ENCODE assay signal across 16 cellular contexts in genomic region chr18:9428301-9428706, GRCh38. TPM values are rescaled to one million over a fixed set of nuclear protein-coding genes. Genes with fewer than 3 reads are reported as not detected.
A peak's percentile ranks its signal among the peaks of the same experiment; 100 is the strongest.
DNase-seq lines count a peak whose midpoint lies in the region; ATAC-seq lines count a peak whose summit lies in the region.
"Had no signal": no experiment of that assay in that cellular context is flagged by ENCODE, and none has a peak within 500 bp of the region (broad histone marks: within the 10 kb centered on the region; RNA-seq: fewer than 3 reads in every experiment).

No MANE protein-coding gene starts in this region.

- no peaks in the 10 kb centered on the region for H3K36me3 ChIP-seq in MG63
- H3K36me3 ChIP-seq: tibial artery had no signal

- H3K4me3 ChIP-seq in skin epidermis (no peak overlapping the region), MG63 (no peak overlapping the region)
- H3K4me3 ChIP-seq: A549, tibial artery had no signal

- H3K36me3 Mint-ChIP-seq in activated T-cell treated with anti-CD3 and anti-CD28 coated beads, Interleukin-2, amount 50 U/mL, for 72 hours (ENCODE audit: insufficient read depth in 2 of 2) = no peaks in the 10 kb centered on the region
- H3K36me3 Mint-ChIP-seq: CD4-positive, CD25-positive, alpha-beta regulatory T cell had no signal

- no peak for ATAC-seq in activated T-cell treated with anti-CD3 and anti-CD28 coated beads, Interleukin-2, amount 50 U/mL, for 72 hours (replicated peaks in 1 of 2)
- ATAC-seq: A549; naive thymus-derived CD8-positive, alpha-beta T cell had no signal

- H3K27ac ChIP-seq in cingulate gyrus (ENCODE audit: low read depth, low read length) (peak overlapping the region; percentile 39), skin epidermis (peak overlapping the region in 19 of 21 experiments; percentile 1 to 87 (median 72))
- H3K27ac ChIP-seq: A549, tibial artery had no signal

- no peak overlapping the region for H3K4me3 Mint-ChIP-seq in activated T-cell treated with anti-CD3 and anti-CD28 coated beads, Interleukin-2, amount 50 U/mL, for 72 hours
- H3K4me3 Mint-ChIP-seq: CD4-positive, CD25-positive, alpha-beta regulatory T cell; naive thymus-derived CD8-positive, alpha-beta T cell had no signal

- H3K9me3 ChIP-seq in MG63 = no peaks in the 10 kb centered on the region
- H3K9me3 ChIP-seq: A549, tibial artery had no signal

- H3K27me3 Mint-ChIP-seq in activated T-cell treated with anti-CD3 and anti-CD28 coated beads, Interleukin-2, amount 50 U/mL, for 72 hours (ENCODE audit: low read depth) = peaks cover 3% of the 10 kb centered on the region

- H3K27me3 ChIP-seq in MG63 = no peaks in the 10 kb centered on the region
- H3K27me3 ChIP-seq: tibial artery had no signal

- no peaks in the 10 kb centered on the region for H3K9me3 Mint-ChIP-seq in activated T-cell treated with anti-CD3 and anti-CD28 coated beads, Interleukin-2, amount 50 U/mL, for 72 hours
- H3K9me3 Mint-ChIP-seq: CD4-positive, CD25-positive, alpha-beta regulatory T cell had no signal

- peaks cover 2% of the 10 kb centered on the region for H3K4me1 Mint-ChIP-seq in activated T-cell treated with anti-CD3 and anti-CD28 coated beads, Interleukin-2, amount 50 U/mL, for 72 hours (ENCODE audit: low read depth)

- peak in 2 of 3 experiments; percentile 10 to 53 for DNase-seq in NCI-H1417 (lab: John Stamatoyannopoulos, UW)
- no peak for DNase-seq in NCI-H1417 treated with DMSO at 0.1 percent for 48 hours (lab: John Stamatoyannopoulos, UW)
- DNase-seq in NCI-H1092 treated with DMSO at 0.1 percent for 48 hours (lab: John Stamatoyannopoulos, UW) = peak; percentile 17
- DNase-seq in activated T-cell treated with anti-CD3 and anti-CD28 coated beads, Interleukin-2, amount 50 U/mL, for 72 hours = no peak
- no peak for DNase-seq in MG63
- DNase-seq in effector CD8-positive, alpha-beta T cell (lab: John Stamatoyannopoulos, UW) = no peak
- DNase-seq: activated CD4-positive, alpha-beta T cell treated with anti-CD3 and anti-CD28 coated beads for 1 hour; activated CD8-positive, alpha-beta memory T cell treated with anti-CD3 and anti-CD28 coated beads, Interleukin-2, amount 50 U/mL, for 48 hours; activated naive CD4-positive, alpha-beta T cell treated with Interleukin-2 at 50 U/mL for 16 hours; CD4-positive, CD25-positive, alpha-beta regulatory T cell; naive thymus-derived CD8-positive, alpha-beta T cell; NCI-H1436 treated with DMSO at 0.1 percent for 48 hours; tibial artery had no signal

- no peak overlapping the region for H3K27ac Mint-ChIP-seq in activated T-cell treated with anti-CD3 and anti-CD28 coated beads, Interleukin-2, amount 50 U/mL, for 72 hours
- H3K27ac Mint-ChIP-seq: naive thymus-derived CD8-positive, alpha-beta T cell had no signal

RNA-seq across cellular contexts. Expression of gene RALBP1, which starts 47.0 kb away (rescaled TPM):
- 10 to 100 TPM; 48.4 to 58.7 TPM for total RNA-seq in activated T-cell treated with anti-CD3 and anti-CD28 coated beads, Interleukin-2, amount 50 U/mL, for 72 hours
- total RNA-seq in MG63 (2014; rRNA removed; shearing (Covaris generic); ENCODE audit: low replicate concordance) = 42.2 and 52.4 TPM in 2 replicates

Comparison
In these comparisons a context has a peak if more than half of its experiments do, and no peak if none do; other contexts are left out.
1. DNase-seq: peak in NCI-H1417 (2 of 3) and NCI-H1092 treated with DMSO at 0.1 percent for 48 hours (single experiment); none in NCI-H1417 treated with DMSO at 0.1 percent for 48 hours (single experiment), activated T-cell treated with anti-CD3 and anti-CD28 coated beads, Interleukin-2, amount 50 U/mL, for 72 hours (0 of 2), MG63 (single experiment) and effector CD8-positive, alpha-beta T cell (single experiment).